In the genomic region with DNA sequence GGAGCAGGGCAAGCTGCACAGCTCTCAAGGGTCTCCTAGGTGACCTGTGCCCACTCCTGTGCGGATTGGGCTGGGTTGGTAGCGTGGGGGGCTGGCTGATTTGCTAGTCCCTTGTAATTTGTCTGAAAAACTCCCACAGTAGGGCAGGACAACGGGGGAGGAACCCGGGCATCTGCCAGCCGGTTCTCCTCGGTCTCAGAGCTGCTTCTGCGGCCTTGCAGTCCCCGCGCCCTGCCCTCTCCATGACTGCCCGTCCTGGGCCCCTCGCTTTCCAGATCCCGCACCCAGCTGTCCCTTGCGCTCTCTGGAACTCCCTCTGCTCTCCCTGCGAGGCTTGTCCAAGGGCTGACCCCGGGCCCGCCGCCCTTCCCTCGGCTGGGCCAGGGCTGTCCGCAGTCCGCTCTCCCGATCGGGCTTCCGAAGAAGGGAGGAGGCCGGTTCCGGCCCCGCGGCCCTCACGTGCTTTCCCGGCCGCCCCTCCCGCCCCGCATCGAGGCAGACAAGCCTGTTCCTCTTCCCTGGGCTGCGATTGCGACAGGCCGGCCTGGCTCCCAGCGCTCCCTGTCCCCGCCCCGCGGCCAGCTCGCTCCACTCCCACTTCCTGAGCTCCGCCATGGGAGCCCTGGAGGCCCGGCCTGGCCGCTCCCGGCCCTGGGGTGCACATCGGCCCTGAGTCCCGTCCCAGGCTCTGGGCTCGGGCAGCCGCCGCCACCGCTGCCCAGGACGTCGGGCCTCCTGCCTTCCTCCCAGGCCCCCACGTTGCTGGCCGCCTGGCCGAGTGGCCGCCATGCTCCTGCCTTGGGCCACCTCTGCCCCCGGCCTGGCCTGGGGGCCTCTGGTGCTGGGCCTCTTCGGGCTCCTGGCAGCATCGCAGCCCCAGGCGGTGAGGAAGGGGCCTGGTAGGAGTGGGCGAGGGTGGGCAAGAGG, we compare ENCODE assay signal across 1 cellular context.
A peak's percentile ranks its signal among the peaks of the same experiment; 100 is the strongest.
TF ChIP-seq lines count a peak whose summit lies in the region.

Gene LTBR (plus strand): TSS at position 591 of the 927 bp plus-strand sequence. CDS start 197 bp downstream, at position 788.

TF ChIP-seq in HepG2, 621 proteins besides CTCF, POLR2A, EP300 and RAD21 (continued from another document and continues in another):
- TF ChIP-seq, protein P1, sequence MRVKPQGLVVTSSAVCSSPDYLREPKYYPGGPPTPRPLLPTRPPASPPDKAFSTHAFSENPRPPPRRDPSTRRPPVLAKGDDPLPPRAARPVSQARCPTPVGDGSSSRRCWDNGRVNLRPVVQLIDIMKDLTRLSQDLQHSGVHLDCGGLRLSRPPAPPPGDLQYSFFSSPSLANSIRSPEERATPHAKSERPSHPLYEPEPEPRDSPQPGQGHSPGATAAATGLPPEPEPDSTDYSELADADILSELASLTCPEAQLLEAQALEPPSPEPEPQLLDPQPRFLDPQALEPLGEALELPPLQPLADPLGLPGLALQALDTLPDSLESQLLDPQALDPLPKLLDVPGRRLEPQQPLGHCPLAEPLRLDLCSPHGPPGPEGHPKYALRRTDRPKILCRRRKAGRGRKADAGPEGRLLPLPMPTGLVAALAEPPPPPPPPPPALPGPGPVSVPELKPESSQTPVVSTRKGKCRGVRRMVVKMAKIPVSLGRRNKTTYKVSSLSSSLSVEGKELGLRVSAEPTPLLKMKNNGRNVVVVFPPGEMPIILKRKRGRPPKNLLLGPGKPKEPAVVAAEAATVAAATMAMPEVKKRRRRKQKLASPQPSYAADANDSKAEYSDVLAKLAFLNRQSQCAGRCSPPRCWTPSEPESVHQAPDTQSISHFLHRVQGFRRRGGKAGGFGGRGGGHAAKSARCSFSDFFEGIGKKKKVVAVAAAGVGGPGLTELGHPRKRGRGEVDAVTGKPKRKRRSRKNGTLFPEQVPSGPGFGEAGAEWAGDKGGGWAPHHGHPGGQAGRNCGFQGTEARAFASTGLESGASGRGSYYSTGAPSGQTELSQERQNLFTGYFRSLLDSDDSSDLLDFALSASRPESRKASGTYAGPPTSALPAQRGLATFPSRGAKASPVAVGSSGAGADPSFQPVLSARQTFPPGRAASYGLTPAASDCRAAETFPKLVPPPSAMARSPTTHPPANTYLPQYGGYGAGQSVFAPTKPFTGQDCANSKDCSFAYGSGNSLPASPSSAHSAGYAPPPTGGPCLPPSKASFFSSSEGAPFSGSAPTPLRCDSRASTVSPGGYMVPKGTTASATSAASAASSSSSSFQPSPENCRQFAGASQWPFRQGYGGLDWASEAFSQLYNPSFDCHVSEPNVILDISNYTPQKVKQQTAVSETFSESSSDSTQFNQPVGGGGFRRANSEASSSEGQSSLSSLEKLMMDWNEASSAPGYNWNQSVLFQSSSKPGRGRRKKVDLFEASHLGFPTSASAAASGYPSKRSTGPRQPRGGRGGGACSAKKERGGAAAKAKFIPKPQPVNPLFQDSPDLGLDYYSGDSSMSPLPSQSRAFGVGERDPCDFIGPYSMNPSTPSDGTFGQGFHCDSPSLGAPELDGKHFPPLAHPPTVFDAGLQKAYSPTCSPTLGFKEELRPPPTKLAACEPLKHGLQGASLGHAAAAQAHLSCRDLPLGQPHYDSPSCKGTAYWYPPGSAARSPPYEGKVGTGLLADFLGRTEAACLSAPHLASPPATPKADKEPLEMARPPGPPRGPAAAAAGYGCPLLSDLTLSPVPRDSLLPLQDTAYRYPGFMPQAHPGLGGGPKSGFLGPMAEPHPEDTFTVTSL (CRISPR knock-in tag; IDR thresholded peaks at IDR 0.05; ENCODE audit: borderline replicate concordance) = no peak; the same call in 1 of the 2 replicates
- TF ChIP-seq, protein P2, sequence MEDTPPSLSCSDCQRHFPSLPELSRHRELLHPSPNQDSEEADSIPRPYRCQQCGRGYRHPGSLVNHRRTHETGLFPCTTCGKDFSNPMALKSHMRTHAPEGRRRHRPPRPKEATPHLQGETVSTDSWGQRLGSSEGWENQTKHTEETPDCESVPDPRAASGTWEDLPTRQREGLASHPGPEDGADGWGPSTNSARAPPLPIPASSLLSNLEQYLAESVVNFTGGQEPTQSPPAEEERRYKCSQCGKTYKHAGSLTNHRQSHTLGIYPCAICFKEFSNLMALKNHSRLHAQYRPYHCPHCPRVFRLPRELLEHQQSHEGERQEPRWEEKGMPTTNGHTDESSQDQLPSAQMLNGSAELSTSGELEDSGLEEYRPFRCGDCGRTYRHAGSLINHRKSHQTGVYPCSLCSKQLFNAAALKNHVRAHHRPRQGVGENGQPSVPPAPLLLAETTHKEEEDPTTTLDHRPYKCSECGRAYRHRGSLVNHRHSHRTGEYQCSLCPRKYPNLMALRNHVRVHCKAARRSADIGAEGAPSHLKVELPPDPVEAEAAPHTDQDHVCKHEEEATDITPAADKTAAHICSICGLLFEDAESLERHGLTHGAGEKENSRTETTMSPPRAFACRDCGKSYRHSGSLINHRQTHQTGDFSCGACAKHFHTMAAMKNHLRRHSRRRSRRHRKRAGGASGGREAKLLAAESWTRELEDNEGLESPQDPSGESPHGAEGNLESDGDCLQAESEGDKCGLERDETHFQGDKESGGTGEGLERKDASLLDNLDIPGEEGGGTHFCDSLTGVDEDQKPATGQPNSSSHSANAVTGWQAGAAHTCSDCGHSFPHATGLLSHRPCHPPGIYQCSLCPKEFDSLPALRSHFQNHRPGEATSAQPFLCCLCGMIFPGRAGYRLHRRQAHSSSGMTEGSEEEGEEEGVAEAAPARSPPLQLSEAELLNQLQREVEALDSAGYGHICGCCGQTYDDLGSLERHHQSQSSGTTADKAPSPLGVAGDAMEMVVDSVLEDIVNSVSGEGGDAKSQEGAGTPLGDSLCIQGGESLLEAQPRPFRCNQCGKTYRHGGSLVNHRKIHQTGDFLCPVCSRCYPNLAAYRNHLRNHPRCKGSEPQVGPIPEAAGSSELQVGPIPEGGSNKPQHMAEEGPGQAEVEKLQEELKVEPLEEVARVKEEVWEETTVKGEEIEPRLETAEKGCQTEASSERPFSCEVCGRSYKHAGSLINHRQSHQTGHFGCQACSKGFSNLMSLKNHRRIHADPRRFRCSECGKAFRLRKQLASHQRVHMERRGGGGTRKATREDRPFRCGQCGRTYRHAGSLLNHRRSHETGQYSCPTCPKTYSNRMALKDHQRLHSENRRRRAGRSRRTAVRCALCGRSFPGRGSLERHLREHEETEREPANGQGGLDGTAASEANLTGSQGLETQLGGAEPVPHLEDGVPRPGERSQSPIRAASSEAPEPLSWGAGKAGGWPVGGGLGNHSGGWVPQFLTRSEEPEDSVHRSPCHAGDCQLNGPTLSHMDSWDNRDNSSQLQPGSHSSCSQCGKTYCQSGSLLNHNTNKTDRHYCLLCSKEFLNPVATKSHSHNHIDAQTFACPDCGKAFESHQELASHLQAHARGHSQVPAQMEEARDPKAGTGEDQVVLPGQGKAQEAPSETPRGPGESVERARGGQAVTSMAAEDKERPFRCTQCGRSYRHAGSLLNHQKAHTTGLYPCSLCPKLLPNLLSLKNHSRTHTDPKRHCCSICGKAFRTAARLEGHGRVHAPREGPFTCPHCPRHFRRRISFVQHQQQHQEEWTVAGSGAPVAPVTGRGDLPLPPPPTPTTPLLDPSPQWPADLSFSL (CRISPR knock-in tag; IDR thresholded peaks at IDR 0.05) = peak; percentile 57
- TF ChIP-seq RFX5 (IDR thresholded peaks at IDR 0.05; ENCODE audit: low read depth, low read length) = no peak
- TF ChIP-seq, protein P3, sequence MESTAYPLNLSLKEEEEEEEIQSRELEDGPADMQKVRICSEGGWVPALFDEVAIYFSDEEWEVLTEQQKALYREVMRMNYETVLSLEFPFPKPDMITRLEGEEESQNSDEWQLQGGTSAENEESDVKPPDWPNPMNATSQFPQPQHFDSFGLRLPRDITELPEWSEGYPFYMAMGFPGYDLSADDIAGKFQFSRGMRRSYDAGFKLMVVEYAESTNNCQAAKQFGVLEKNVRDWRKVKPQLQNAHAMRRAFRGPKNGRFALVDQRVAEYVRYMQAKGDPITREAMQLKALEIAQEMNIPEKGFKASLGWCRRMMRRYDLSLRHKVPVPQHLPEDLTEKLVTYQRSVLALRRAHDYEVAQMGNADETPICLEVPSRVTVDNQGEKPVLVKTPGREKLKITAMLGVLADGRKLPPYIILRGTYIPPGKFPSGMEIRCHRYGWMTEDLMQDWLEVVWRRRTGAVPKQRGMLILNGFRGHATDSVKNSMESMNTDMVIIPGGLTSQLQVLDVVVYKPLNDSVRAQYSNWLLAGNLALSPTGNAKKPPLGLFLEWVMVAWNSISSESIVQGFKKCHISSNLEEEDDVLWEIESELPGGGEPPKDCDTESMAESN (CRISPR knock-in tag; conservative IDR thresholded peaks at IDR 0.05) = peak; percentile 95
- 0 out of 2 replicates have a peak, but pooled peaks have one; percentile 70 for TF ChIP-seq ZBTB3 (CRISPR knock-in tag; IDR thresholded peaks at IDR 0.05; ENCODE audit: borderline replicate concordance, low read depth)
- no peak for TF ChIP-seq ZNF737 (CRISPR knock-in tag; IDR thresholded peaks at IDR 0.05; ENCODE audit: borderline replicate concordance)
- TF ChIP-seq, protein P4, sequence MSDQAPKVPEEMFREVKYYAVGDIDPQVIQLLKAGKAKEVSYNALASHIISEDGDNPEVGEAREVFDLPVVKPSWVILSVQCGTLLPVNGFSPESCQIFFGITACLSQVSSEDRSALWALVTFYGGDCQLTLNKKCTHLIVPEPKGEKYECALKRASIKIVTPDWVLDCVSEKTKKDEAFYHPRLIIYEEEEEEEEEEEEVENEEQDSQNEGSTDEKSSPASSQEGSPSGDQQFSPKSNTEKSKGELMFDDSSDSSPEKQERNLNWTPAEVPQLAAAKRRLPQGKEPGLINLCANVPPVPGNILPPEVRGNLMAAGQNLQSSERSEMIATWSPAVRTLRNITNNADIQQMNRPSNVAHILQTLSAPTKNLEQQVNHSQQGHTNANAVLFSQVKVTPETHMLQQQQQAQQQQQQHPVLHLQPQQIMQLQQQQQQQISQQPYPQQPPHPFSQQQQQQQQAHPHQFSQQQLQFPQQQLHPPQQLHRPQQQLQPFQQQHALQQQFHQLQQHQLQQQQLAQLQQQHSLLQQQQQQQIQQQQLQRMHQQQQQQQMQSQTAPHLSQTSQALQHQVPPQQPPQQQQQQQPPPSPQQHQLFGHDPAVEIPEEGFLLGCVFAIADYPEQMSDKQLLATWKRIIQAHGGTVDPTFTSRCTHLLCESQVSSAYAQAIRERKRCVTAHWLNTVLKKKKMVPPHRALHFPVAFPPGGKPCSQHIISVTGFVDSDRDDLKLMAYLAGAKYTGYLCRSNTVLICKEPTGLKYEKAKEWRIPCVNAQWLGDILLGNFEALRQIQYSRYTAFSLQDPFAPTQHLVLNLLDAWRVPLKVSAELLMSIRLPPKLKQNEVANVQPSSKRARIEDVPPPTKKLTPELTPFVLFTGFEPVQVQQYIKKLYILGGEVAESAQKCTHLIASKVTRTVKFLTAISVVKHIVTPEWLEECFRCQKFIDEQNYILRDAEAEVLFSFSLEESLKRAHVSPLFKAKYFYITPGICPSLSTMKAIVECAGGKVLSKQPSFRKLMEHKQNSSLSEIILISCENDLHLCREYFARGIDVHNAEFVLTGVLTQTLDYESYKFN (CRISPR knock-in tag; conservative IDR thresholded peaks at IDR 0.05) = peak; percentile 67
- peak; percentile 94 for TF ChIP-seq MYC (CRISPR knock-in tag; IDR thresholded peaks at IDR 0.05; ENCODE audit: borderline replicate concordance)
- no peak for TF ChIP-seq NONO (IDR thresholded peaks at IDR 0.05)
- peak; percentile 81; the same call in 1 of the 2 replicates for TF ChIP-seq NONO (CRISPR knock-in tag; conservative IDR thresholded peaks at IDR 0.05)
- TF ChIP-seq ZBTB34 (CRISPR knock-in tag; IDR thresholded peaks at IDR 0.05) = 0 out of 2 replicates have a peak, but pooled peaks have one; percentile 87
- TF ChIP-seq, protein P5, sequence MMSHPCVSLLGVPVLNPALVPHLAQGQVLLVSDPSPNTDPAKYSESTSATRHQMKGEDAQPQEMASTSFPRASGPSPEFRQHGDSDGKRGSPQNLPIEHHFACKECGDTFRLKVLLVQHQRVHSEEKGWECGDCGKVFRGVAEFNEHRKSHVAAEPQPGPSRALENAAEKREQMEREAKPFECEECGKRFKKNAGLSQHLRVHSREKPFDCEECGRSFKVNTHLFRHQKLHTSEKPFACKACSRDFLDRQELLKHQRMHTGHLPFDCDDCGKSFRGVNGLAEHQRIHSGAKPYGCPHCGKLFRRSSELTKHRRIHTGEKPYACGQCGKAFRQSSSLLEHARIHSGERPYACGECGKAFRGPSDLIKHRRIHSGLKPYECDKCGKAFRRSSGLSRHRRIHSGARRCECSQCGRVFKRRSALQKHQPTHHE (CRISPR knock-in tag; IDR thresholded peaks at IDR 0.05; ENCODE audit: borderline replicate concordance) = peak; percentile 80; the same call in 1 of the 2 replicates
- TF ChIP-seq, protein P6, sequence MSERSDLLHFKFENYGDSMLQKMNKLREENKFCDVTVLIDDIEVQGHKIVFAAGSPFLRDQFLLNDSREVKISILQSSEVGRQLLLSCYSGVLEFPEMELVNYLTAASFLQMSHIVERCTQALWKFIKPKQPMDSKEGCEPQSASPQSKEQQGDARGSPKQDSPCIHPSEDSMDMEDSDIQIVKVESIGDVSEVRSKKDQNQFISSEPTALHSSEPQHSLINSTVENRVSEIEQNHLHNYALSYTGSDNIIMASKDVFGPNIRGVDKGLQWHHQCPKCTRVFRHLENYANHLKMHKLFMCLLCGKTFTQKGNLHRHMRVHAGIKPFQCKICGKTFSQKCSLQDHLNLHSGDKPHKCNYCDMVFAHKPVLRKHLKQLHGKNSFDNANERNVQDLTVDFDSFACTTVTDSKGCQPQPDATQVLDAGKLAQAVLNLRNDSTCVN (CRISPR knock-in tag; IDR thresholded peaks at IDR 0.05; ENCODE audit: borderline replicate concordance) = 0 out of 2 replicates have a peak, but pooled peaks have one; percentile 69
- peak; percentile 62; the same call in 1 of the 2 replicates for TF ChIP-seq ZNF879 (CRISPR knock-in tag; IDR thresholded peaks at IDR 0.05)
- TF ChIP-seq KLF16 (CRISPR knock-in tag; IDR thresholded peaks at IDR 0.05) = peak in 1 of 2 experiments; percentile 98; a peak in 2 of 4 replicates
- TF ChIP-seq, protein P7, sequence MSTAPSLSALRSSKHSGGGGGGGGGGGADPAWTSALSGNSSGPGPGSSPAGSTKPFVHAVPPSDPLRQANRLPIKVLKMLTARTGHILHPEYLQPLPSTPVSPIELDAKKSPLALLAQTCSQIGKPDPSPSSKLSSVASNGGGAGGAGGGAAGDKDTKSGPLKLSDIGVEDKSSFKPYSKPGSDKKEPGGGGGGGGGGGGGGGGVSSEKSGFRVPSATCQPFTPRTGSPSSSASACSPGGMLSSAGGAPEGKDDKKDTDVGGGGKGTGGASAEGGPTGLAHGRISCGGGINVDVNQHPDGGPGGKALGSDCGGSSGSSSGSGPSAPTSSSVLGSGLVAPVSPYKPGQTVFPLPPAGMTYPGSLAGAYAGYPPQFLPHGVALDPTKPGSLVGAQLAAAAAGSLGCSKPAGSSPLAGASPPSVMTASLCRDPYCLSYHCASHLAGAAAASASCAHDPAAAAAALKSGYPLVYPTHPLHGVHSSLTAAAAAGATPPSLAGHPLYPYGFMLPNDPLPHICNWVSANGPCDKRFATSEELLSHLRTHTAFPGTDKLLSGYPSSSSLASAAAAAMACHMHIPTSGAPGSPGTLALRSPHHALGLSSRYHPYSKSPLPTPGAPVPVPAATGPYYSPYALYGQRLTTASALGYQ (CRISPR knock-in tag; IDR thresholded peaks at IDR 0.05) = peak; percentile 78; the same call in 1 of the 2 replicates
